ENCODE assay signal across 7 cellular contexts in the genomic region with DNA sequence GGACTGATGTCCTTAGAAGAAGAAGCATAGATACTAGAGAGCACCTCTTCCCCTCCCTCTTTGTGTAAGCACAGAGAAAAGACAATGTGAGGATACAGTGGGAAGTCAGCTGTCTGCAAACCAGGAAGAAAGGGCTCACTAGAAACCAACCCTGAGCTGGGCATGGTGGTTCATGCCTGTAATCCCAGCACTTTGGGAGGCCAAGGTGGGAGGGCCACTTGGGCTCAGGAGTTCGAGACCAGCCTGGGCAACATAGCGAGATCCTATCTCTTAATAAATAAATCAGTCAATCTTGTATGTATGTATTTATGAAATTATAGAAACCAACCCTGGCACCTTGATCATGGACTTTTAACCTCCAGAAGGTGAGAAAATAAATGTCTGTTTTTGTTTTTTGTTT.
"Had no signal": no experiment of that assay in that cellular context is flagged by ENCODE, and none has a peak within 500 bp of the region (broad histone marks: within the 10 kb centered on the region; RNA-seq: fewer than 3 reads in every experiment).

No MANE protein-coding gene starts in this region.

- H3K27ac Mint-ChIP-seq: HFFc6 had no signal

- H3K4me3 Mint-ChIP-seq: HFFc6 had no signal

- DNase-seq: GM23248, GOT3, H7, HFFc6, IMR-90 had no signal

- ATAC-seq: HCT116, K562 had no signal

- H3K9me3 Mint-ChIP-seq: HFFc6 had no signal
